In genomic region chr5:176542596-176543427, GRCh38 we compare ENCODE assay signal across 9 cellular contexts. TPM values are rescaled to one million over a fixed set of nuclear protein-coding genes. Genes with fewer than 3 reads are reported as not detected.
DNase-seq lines count a peak whose midpoint lies in the region; ATAC-seq, FAIRE-seq and TF ChIP-seq lines count a peak whose summit lies in the region.
"Had no signal": no experiment of that assay in that cellular context is flagged by ENCODE, and none has a peak within 500 bp of the region (broad histone marks: within the 10 kb centered on the region; RNA-seq: fewer than 3 reads in every experiment).

No MANE protein-coding gene starts in this region.

- H3K4me2 ChIP-seq in A549, result peak overlapping the region; percentile 78

- H3K36me3 ChIP-seq in testis (ENCODE audit: low read depth, missing control alignments), result no peaks in the 10 kb centered on the region

- H3K4me3 ChIP-seq in A549, result peak overlapping the region; percentile 66
- H3K4me3 ChIP-seq in testis, result peak overlapping the region; percentile 59 to 77

- no peaks in the 10 kb centered on the region for H3K27me3 Mint-ChIP-seq in MCF 10A (ENCODE audit: insufficient read depth, unreplicated experiment)

- TF ChIP-seq RAD21 in A549 (conservative IDR thresholded peaks at IDR 0.05 in 1 of 2, IDR thresholded peaks at IDR 0.05 in 1 of 2), result peak in 1 of 2 experiments; percentile 32; a peak in 1 of 5 replicates

- BruUV-seq in MCF 10A (replicated peaks; lab: Mats Ljungman, UMichigan), result no TSS peak

- H3K9me3 Mint-ChIP-seq in MCF 10A (ENCODE audit: unreplicated experiment), result no peaks in the 10 kb centered on the region

- POLR2A ChIA-PET in A549 (lab: Yijun Ruan, JAX) (interaction anchor here (0.6 to 1.8 kb wide), 8 partner anchors 12 to 813 kb away, joined by 3 to 10 read pairs (median 3); partner anchors contain the start of genes FAF2 and TSPAN17), GM10248 (lab: Yijun Ruan, JAX) (interaction anchor here (0.5 to 0.6 kb wide), 4 partner anchors 21 to 366 kb away, joined by 3 to 7 read pairs (median 4); partner anchors contain the start of gene FAF2), MCF 10A (lab: Yijun Ruan, JAX) (interaction anchor here (0.6 to 4.2 kb wide), 27 partner anchors 8 to 181 kb away, joined by 3 to 73 read pairs (median 5); partner anchors contain the start of genes CLTB, FAF2, HIGD2A and KIAA1191)

- H3K27ac Mint-ChIP-seq in MCF 10A (ENCODE audit: low read depth, unreplicated experiment), result peak overlapping the region; percentile 84

- ATAC-seq in A549 (peak; percentile 19 to 61), HG02642 (IDR thresholded peaks at IDR 0.05; ENCODE audit: poor library complexity, unreplicated experiment) (peak; percentile 53), GM18873 (IDR thresholded peaks at IDR 0.05; ENCODE audit: low FRiP score, unreplicated experiment) (no peak)

- H3K27ac ChIP-seq in A549 (peak overlapping the region; percentile 89 to 95), testis (peak overlapping the region; percentile 68 to 71)

- intact Hi-C loops in MCF 10A (cut with micrococcal nuclease), result loop anchor here (2.0 kb wide), 2 partner anchors 36 to 44 kb away; no protein-coding TSS in a partner anchor
- intact Hi-C loops in testis (cut with DNase I; ENCODE audit: low total_unique reads), result loop anchor here (10.0 kb wide), 1 partner anchor 92 kb away; the partner anchor contains the start of genes EIF4E1B and SNCB

- no peak for TF ChIP-seq POLR2A in A549 (IDR thresholded peaks at IDR 0.05; ENCODE audit: low read length)
- TF ChIP-seq POLR2A in testis (IDR thresholded peaks at IDR 0.05), result no peak

- no peak for FAIRE-seq in A549 (lab: Jason Lieb, UNC)

- no peaks in the 10 kb centered on the region for H3K27me3 ChIP-seq in testis

- 23% methylated on average over 25 of the region's 110 CpGs for WGBS in A549 (ENCODE audit: missing lambda C conversion rate)
- WGBS in testis, 2 donors, result 1 to 6% methylated on average over 6 to 85 of the region's 110 CpGs

- H3K36me3 Mint-ChIP-seq in MCF 10A (ENCODE audit: insufficient read depth, unreplicated experiment), result peaks cover 10% of the 10 kb centered on the region

- H3K4me1 ChIP-seq in A549 (peaks cover 52% of the 10 kb centered on the region), testis (peaks cover 18% of the 10 kb centered on the region)

- CTCF ChIA-PET in A549 (lab: Yijun Ruan, JAX) (interaction anchor here (0.6 to 4.4 kb wide), 33 partner anchors 9 to 813 kb away, joined by 3 to 27 read pairs (median 4); partner anchors contain the start of genes CLTB and FAF2), GM10248 (lab: Yijun Ruan, JAX) (interaction anchor here (0.7 to 2.8 kb wide), 17 partner anchors 8 to 181 kb away, joined by 3 to 32 read pairs (median 5); partner anchors contain the start of genes CLTB, KIAA1191 and TSPAN17), MCF 10A (lab: Yijun Ruan, JAX) (interaction anchor here (0.6 to 4.2 kb wide), 23 partner anchors 10 to 571 kb away, joined by 3 to 32 read pairs (median 3); partner anchors contain the start of genes CLTB, FAF2 and TSPAN17)

- peak; percentile 49; the same call in 1 of the 3 replicates for TF ChIP-seq CTCF in A549 (IDR thresholded peaks at IDR 0.05)
- TF ChIP-seq CTCF in GM10248 (IDR thresholded peaks at IDR 0.05; ENCODE audit: control extremely low read depth, extremely low read depth, low read depth, missing control alignments), result peak; percentile 61
- TF ChIP-seq CTCF in MCF 10A (IDR thresholded peaks at IDR 0.05; ENCODE audit: unreplicated experiment), result peak; percentile 24
- no peak for TF ChIP-seq CTCF in testis (IDR thresholded peaks at IDR 0.05)

- DNase-seq in A549 (ENCODE audit: low read depth in 1 of 2, low spot score in 1 of 2), result peak in 1 of 2 experiments; percentile 39
- peak; percentile 64 for DNase-seq in GM10248 (ENCODE audit: extremely low spot score)
- DNase-seq in NOMO-1 treated with dmso at 0.1 percent for 144 hours (lab: John Stamatoyannopoulos, UW; ENCODE audit: unreplicated experiment), result peak; percentile 32
- peak; percentile 52 for DNase-seq in MCF 10A (ENCODE audit: unreplicated experiment)
- DNase-seq in left kidney (ENCODE audit: low read depth, low spot score), result peak; percentile 80
- peak; percentile 41 for DNase-seq in testis

- peaks cover 36% of the 10 kb centered on the region for H3K4me1 Mint-ChIP-seq in MCF 10A (ENCODE audit: insufficient read depth, unreplicated experiment)

- no peak for TF ChIP-seq EP300 in A549 (IDR thresholded peaks at IDR 0.05)

- H3K9me3 ChIP-seq in A549, result no peaks in the 10 kb centered on the region
- no peaks in the 10 kb centered on the region for H3K9me3 ChIP-seq in testis

- peak overlapping the region; percentile 89 for H3K4me3 Mint-ChIP-seq in MCF 10A (ENCODE audit: unreplicated experiment)

TF ChIP-seq in A549, 52 proteins besides CTCF, POLR2A, EP300 and RAD21 (continues in another document):
- TF ChIP-seq BCL3 (IDR thresholded peaks at IDR 0.05), result 0 out of 3 replicates have a peak, but pooled peaks have one; percentile 73
- no peak for TF ChIP-seq POLR2AphosphoS2 (conservative IDR thresholded peaks at IDR 0.05; ENCODE audit: low read length)
- TF ChIP-seq HOXB5 (CRISPR knock-in tag; IDR thresholded peaks at IDR 0.05), result 0 out of 2 replicates have a peak, but pooled peaks have one; percentile 13
- TF ChIP-seq ZC3H11A (IDR thresholded peaks at IDR 0.05), result no peak
- TF ChIP-seq CBX8 (IDR thresholded peaks at IDR 0.05), result no peak
- no peak for TF ChIP-seq RCOR1 (IDR thresholded peaks at IDR 0.05; ENCODE audit: low read depth, low read length)
- no peak for TF ChIP-seq HDAC2 (IDR thresholded peaks at IDR 0.05)
- TF ChIP-seq HOXA7 (CRISPR knock-in tag; IDR thresholded peaks at IDR 0.05), result no peak
- TF ChIP-seq FOXS1 (CRISPR knock-in tag; IDR thresholded peaks at IDR 0.05), result 0 out of 2 replicates have a peak, but pooled peaks have one; percentile 26
- TF ChIP-seq RARB (CRISPR knock-in tag; IDR thresholded peaks at IDR 0.05), result no peak
- TF ChIP-seq ESRRA (IDR thresholded peaks at IDR 0.05; ENCODE audit: borderline replicate concordance, low read length), result no peak
- no peak for TF ChIP-seq ATOH8 (CRISPR knock-in tag; IDR thresholded peaks at IDR 0.05; ENCODE audit: low read depth)
- TF ChIP-seq SREBF2 (IDR thresholded peaks at IDR 0.05), result no peak
- TF ChIP-seq PHF8 (IDR thresholded peaks at IDR 0.05; ENCODE audit: borderline replicate concordance, low read depth), result no peak
- no peak for TF ChIP-seq REST (IDR thresholded peaks at IDR 0.05)

RNA-seq across cellular contexts. Expression of gene RNF44, which starts 5.6 kb away (rescaled TPM):
- polyA plus RNA-seq in A549 (2011; rRNA removed) (9.2 and 9.9 TPM in 2 replicates), A549 (2017; fragmentation: RNase III; extraction: RNeasy Plus Mini Kit Qiagen cat#74134 plus additional on column Dnase treatment) (30.4 to 35.8 TPM (median 32.7 TPM) in 3 replicates), testis (ENCODE audit: insufficient read depth, low read depth, low replicate concordance) (60.1 TPM)
- 26.5 and 39.3 TPM in 2 replicates for polyA plus RNA-seq in A549 (2012; cell fraction: cytosol; rRNA removed)
- polyA plus RNA-seq in A549 (2012; cell fraction: nucleus; rRNA removed), result 125 and 153 TPM in 2 replicates
- 6.4 and 10.0 TPM in 2 replicates for polyA minus RNA-seq in A549 (2011; rRNA and poly(A)+ RNA removed)
- total RNA-seq in MCF 10A (2022) (45.8 and 60.1 TPM in 2 replicates), testis (10 to 100 TPM; 57.2 to 64.7 TPM)

RNA-seq across cellular contexts. Expression of gene CDHR2, which starts 6.3 kb away (rescaled TPM):
- polyA plus RNA-seq in A549 (2011; rRNA removed) (0.08 and 0.09 TPM in 2 replicates), A549 (2017; fragmentation: RNase III; extraction: RNeasy Plus Mini Kit Qiagen cat#74134 plus additional on column Dnase treatment) (not detected in 3 replicates), testis (ENCODE audit: insufficient read depth, low read depth, low replicate concordance) (39.8 TPM)
- polyA plus RNA-seq in A549 (2012; cell fraction: cytosol; rRNA removed), result 0.01 TPM in 1 of 2 replicates, not detected in the other
- polyA plus RNA-seq in A549 (2012; cell fraction: nucleus; rRNA removed), result 0.10 and 0.38 TPM in 2 replicates
- 0.10 and 0.12 TPM in 2 replicates for polyA minus RNA-seq in A549 (2011; rRNA and poly(A)+ RNA removed)
- total RNA-seq in MCF 10A (2022) (0.09 and 0.39 TPM in 2 replicates), testis (10 to 100 TPM; 32.0 to 60.5 TPM)
- total RNA-seq: M059J had no signal

Comparison
In these comparisons a context has a peak if more than half of its experiments do, and no peak if none do; other contexts are left out.
1. CTCF ChIP-seq: peak in A549 (single experiment), GM10248 (single experiment) and MCF 10A (single experiment); none in testis (0 of 3).
2. RNA of gene CDHR2, which starts 6.3 kb away (total RNA-seq): 32.0 to 60.5 TPM in testis; 0.09 to 0.39 TPM in MCF 10A; every median in the first group is over 10 times any median in the second.